Comparison of ENCODE assay signal across 29 cellular contexts in genomic region chr9:71675129-71675856, GRCh38.
A peak's percentile ranks its signal among the peaks of the same experiment; 100 is the strongest.
DNase-seq lines count a peak whose midpoint lies in the region; ATAC-seq, FAIRE-seq and TF ChIP-seq lines count a peak whose summit lies in the region.
"Had no signal": no experiment of that assay in that cellular context is flagged by ENCODE, and none has a peak within 500 bp of the region (broad histone marks: within the 10 kb centered on the region; RNA-seq: fewer than 3 reads in every experiment).

No MANE protein-coding gene starts in this region.

- CTCF ChIA-PET in A549 (lab: Yijun Ruan, JAX) (interaction anchor here (1.0 to 1.6 kb wide), 3 partner anchors 36 to 71 kb away, joined by 3 to 5 read pairs (median 4); no protein-coding TSS in a partner anchor), MCF 10A (lab: Yijun Ruan, JAX) (interaction anchor here (1.4 kb wide), 1 partner anchor 9 kb away, joined by 5 read pairs; no protein-coding TSS in a partner anchor)

- H3K9ac ChIP-seq in mesendoderm (ENCODE audit: low read length): no peak overlapping the region
- H3K9ac ChIP-seq: neural progenitor cell had no signal

- TF ChIP-seq RAD21 in A549 (conservative IDR thresholded peaks at IDR 0.05 in 1 of 2, IDR thresholded peaks at IDR 0.05 in 1 of 2): no peak

- no peak overlapping the region for H2BK120ac ChIP-seq in mesendoderm (ENCODE audit: low read depth, low read length)

- H3K56ac ChIP-seq in mesendoderm (ENCODE audit: low read length): no peak overlapping the region

- no peak overlapping the region for H4K8ac ChIP-seq in mesendoderm (ENCODE audit: low read depth, low read length)

- no peak overlapping the region for H2AK5ac ChIP-seq in mesendoderm (ENCODE audit: low read length)

- H3K23ac ChIP-seq in mesendoderm (ENCODE audit: low read length): no peak overlapping the region

- no peak overlapping the region for H3K4ac ChIP-seq in mesendoderm (ENCODE audit: low read depth, low read length)

- BruUV-seq in MCF 10A (replicated peaks; lab: Mats Ljungman, UMichigan): no TSS peak

- FAIRE-seq in A549 (lab: Jason Lieb, UNC): no peak
- FAIRE-seq: astrocyte, endometrium had no signal

- WGBS in A549 (ENCODE audit: missing lambda C conversion rate): 49% methylated on average over 2 of the region's 3 CpGs
- WGBS in mesendoderm (ENCODE audit: extremely low coverage, insufficient coverage, low lambda C conversion rate): no CpG with 5 or more reads among the region's 3 CpGs

- DNase-seq in A549 (ENCODE audit: low read depth in 1 of 2, low spot score in 1 of 2) (no peak), LoVo (ENCODE audit: low spot score) (peak; percentile 24), mesendoderm (peak; percentile 18), foreskin melanocyte (no peak), MCF 10A (ENCODE audit: unreplicated experiment) (no peak), SHP77 treated with DMSO at 0.1 percent for 48 hours (lab: John Stamatoyannopoulos, UW) (no peak)
- DNase-seq: 8988T; activated CD4-positive, alpha-beta T cell treated with anti-CD3 and anti-CD28 coated beads for 4 hours; activated gamma-delta T cell treated with Interleukin-2 at 50 U/mL for 16 hours; activated T-cell treated with anti-CD3 and anti-CD28 coated beads, Interleukin-2, amount 50 U/mL, for 24 hours; AML-193; caudate nucleus; HCEC 1CT; lower lobe of right lung; NCI-H146; NCI-H510A; OCI-M1; spleen; stimulated activated CD4-positive, alpha-beta T cell treated with anti-CD3 and anti-CD28 coated beads, Interleukin-2, amount 100 ng/mL, for 48 hours; substantia nigra; T-helper 2 cell had no signal

- ATAC-seq in A549 (peak in 1 of 2 experiments; percentile 17; a peak in 1 of 6 replicates), HG03520 (IDR thresholded peaks at IDR 0.05; ENCODE audit: unreplicated experiment) (no peak)
- ATAC-seq: lower lobe of right lung; Right ventricle myocardium inferior; stimulated activated effector memory CD8-positive, alpha-beta T cell treated with anti-CD3 and anti-CD28 coated beads, Interleukin-12 subunit alpha, Interleukin-12 subunit beta, amount 100 ng/mL, for 72 hours had no signal

- H3K4me3 ChIP-seq in A549 (no peak overlapping the region), mesendoderm (ENCODE audit: low read length) (no peak overlapping the region)
- H3K4me3 ChIP-seq: lower lobe of right lung, neural progenitor cell, right atrium auricular region, spleen had no signal

- peaks cover 3% of the 10 kb centered on the region for H3K27me3 Mint-ChIP-seq in dendritic cell treated with granulocyte-macrophage colony-stimulating factor and Interleukin-4, amounts not matched to agents 40 ng/mL and 50 ng/mL, for 4 days
- H3K27me3 Mint-ChIP-seq in MCF 10A (ENCODE audit: insufficient read depth, unreplicated experiment): no peaks in the 10 kb centered on the region
- H3K27me3 Mint-ChIP-seq: activated T-cell treated with anti-CD3 and anti-CD28 coated beads, Interleukin-2, amount 50 U/mL, for 24 hours had no signal

- peaks cover 71% of the 10 kb centered on the region for H3K4me1 Mint-ChIP-seq in dendritic cell treated with granulocyte-macrophage colony-stimulating factor and Interleukin-4, amounts not matched to agents 40 ng/mL and 50 ng/mL, for 4 days (ENCODE audit: low read depth)
- peaks cover 29% of the 10 kb centered on the region for H3K4me1 Mint-ChIP-seq in MCF 10A (ENCODE audit: insufficient read depth, unreplicated experiment)
- H3K4me1 Mint-ChIP-seq: neural progenitor cell had no signal

- POLR2A ChIA-PET in A549 (lab: Yijun Ruan, JAX) (no interaction called here), MCF 10A (lab: Yijun Ruan, JAX) (no interaction called here)

- no peak overlapping the region for H2BK5ac ChIP-seq in mesendoderm (ENCODE audit: low read length)

- no peaks in the 10 kb centered on the region for H3K36me3 ChIP-seq in mesendoderm (ENCODE audit: control insufficient read depth, insufficient read depth, low read length)
- H3K36me3 ChIP-seq: lower lobe of right lung, neural progenitor cell, right atrium auricular region, spleen had no signal

- H3K4me1 ChIP-seq in A549: peaks cover 50% of the 10 kb centered on the region
- H3K4me1 ChIP-seq in mesendoderm (ENCODE audit: control insufficient read depth, low read depth, low read length): no peaks in the 10 kb centered on the region
- H3K4me1 ChIP-seq: neural progenitor cell had no signal

- H4K5ac ChIP-seq in mesendoderm (ENCODE audit: low read length): no peak overlapping the region

- TF ChIP-seq CTCF in A549 (IDR thresholded peaks at IDR 0.05) (no peak), MCF 10A (IDR thresholded peaks at IDR 0.05; ENCODE audit: unreplicated experiment) (no peak)

- H3K4me2 ChIP-seq in A549: no peak overlapping the region
- H3K4me2 ChIP-seq in mesendoderm (ENCODE audit: low read length): no peak overlapping the region
- H3K4me2 ChIP-seq: neural progenitor cell had no signal

- no peaks in the 10 kb centered on the region for H3K27me3 ChIP-seq in mesendoderm (ENCODE audit: insufficient read depth, low read length, poor library complexity)
- H3K27me3 ChIP-seq: neural progenitor cell, right atrium auricular region, spleen had no signal

- H3K4me3 Mint-ChIP-seq in dendritic cell treated with granulocyte-macrophage colony-stimulating factor and Interleukin-4, amounts not matched to agents 40 ng/mL and 50 ng/mL, for 4 days: no peak overlapping the region
- H3K4me3 Mint-ChIP-seq in MCF 10A (ENCODE audit: unreplicated experiment): no peak overlapping the region
- H3K4me3 Mint-ChIP-seq: activated T-cell treated with anti-CD3 and anti-CD28 coated beads, Interleukin-2, amount 50 U/mL, for 24 hours; neural progenitor cell; stimulated activated effector memory CD8-positive, alpha-beta T cell treated with anti-CD3 and anti-CD28 coated beads, Interleukin-12 subunit alpha, Interleukin-12 subunit beta, amount 100 ng/mL, for 72 hours had no signal

- peaks cover 5% of the 10 kb centered on the region for H3K36me3 Mint-ChIP-seq in dendritic cell treated with granulocyte-macrophage colony-stimulating factor and Interleukin-4, amounts not matched to agents 40 ng/mL and 50 ng/mL, for 4 days (ENCODE audit: low read depth)
- no peaks in the 10 kb centered on the region for H3K36me3 Mint-ChIP-seq in MCF 10A (ENCODE audit: insufficient read depth, unreplicated experiment)

- TF ChIP-seq EP300 in A549 (IDR thresholded peaks at IDR 0.05): no peak

- peak overlapping the region; percentile 17 for H3K27ac Mint-ChIP-seq in dendritic cell treated with granulocyte-macrophage colony-stimulating factor and Interleukin-4, amounts not matched to agents 40 ng/mL and 50 ng/mL, for 4 days
- H3K27ac Mint-ChIP-seq in MCF 10A (ENCODE audit: low read depth, unreplicated experiment): no peak overlapping the region
- H3K27ac Mint-ChIP-seq: activated T-cell treated with anti-CD3 and anti-CD28 coated beads, Interleukin-2, amount 50 U/mL, for 24 hours; neural progenitor cell; stimulated activated effector memory CD8-positive, alpha-beta T cell treated with anti-CD3 and anti-CD28 coated beads, Interleukin-12 subunit alpha, Interleukin-12 subunit beta, amount 100 ng/mL, for 72 hours had no signal

- H2BK15ac ChIP-seq in mesendoderm (replicated peaks; ENCODE audit: low read depth): no peak overlapping the region

- intact Hi-C loops in dendritic cell treated with granulocyte-macrophage colony-stimulating factor and Interleukin-4, amounts not matched to agents 40 ng/mL and 50 ng/mL, for 4 days (cut with micrococcal nuclease): no loop called here
- intact Hi-C loops in MCF 10A (cut with micrococcal nuclease): no loop called here

- no peaks in the 10 kb centered on the region for H3K79me1 ChIP-seq in mesendoderm (ENCODE audit: low read length)

- H3K9me3 Mint-ChIP-seq in dendritic cell treated with granulocyte-macrophage colony-stimulating factor and Interleukin-4, amounts not matched to agents 40 ng/mL and 50 ng/mL, for 4 days: no peaks in the 10 kb centered on the region
- no peaks in the 10 kb centered on the region for H3K9me3 Mint-ChIP-seq in MCF 10A (ENCODE audit: unreplicated experiment)
- H3K9me3 Mint-ChIP-seq: activated T-cell treated with anti-CD3 and anti-CD28 coated beads, Interleukin-2, amount 50 U/mL, for 24 hours; stimulated activated effector memory CD8-positive, alpha-beta T cell treated with anti-CD3 and anti-CD28 coated beads, Interleukin-12 subunit alpha, Interleukin-12 subunit beta, amount 100 ng/mL, for 72 hours had no signal

- H3K18ac ChIP-seq in mesendoderm (ENCODE audit: low read length): no peak overlapping the region

- H3K27ac ChIP-seq in A549 (peak overlapping the region; percentile 25 to 72; a peak in 4 of 6 replicates), mesendoderm (ENCODE audit: low read depth, low read length) (no peak overlapping the region)
- H3K27ac ChIP-seq: lower lobe of right lung, neural progenitor cell, right atrium auricular region had no signal

- no peak for TF ChIP-seq POLR2A in A549 (IDR thresholded peaks at IDR 0.05; ENCODE audit: low read length)

- H3K9me3 ChIP-seq in A549: peaks cover 4% of the 10 kb centered on the region; the same call in 1 of the 3 replicates
- H3K9me3 ChIP-seq: lower lobe of right lung, right atrium auricular region had no signal

- no peaks in the 10 kb centered on the region for H3K79me2 ChIP-seq in mesendoderm (ENCODE audit: control insufficient read depth, insufficient read depth, low read length)

TF ChIP-seq in A549, 52 proteins besides CTCF, POLR2A, EP300 and RAD21 (continues in another document):
- TF ChIP-seq KDM1A (IDR thresholded peaks at IDR 0.05; ENCODE audit: low read depth) (no peak), CBX8 (IDR thresholded peaks at IDR 0.05) (no peak), RNF2 (IDR thresholded peaks at IDR 0.05; ENCODE audit: borderline replicate concordance, low read depth) (no peak), E2F6 (IDR thresholded peaks at IDR 0.05; ENCODE audit: borderline replicate concordance, low read depth) (no peak), ZFP36 (IDR thresholded peaks at IDR 0.05; ENCODE audit: borderline replicate concordance, partially characterized antibody) (no peak), POLR2AphosphoS2 (conservative IDR thresholded peaks at IDR 0.05; ENCODE audit: low read length) (no peak), TP53 (CRISPR knock-in tag; IDR thresholded peaks at IDR 0.05) (no peak), RARB (CRISPR knock-in tag; IDR thresholded peaks at IDR 0.05) (no peak), ATOH8 (CRISPR knock-in tag; IDR thresholded peaks at IDR 0.05; ENCODE audit: low read depth) (no peak), JUN (IDR thresholded peaks at IDR 0.05) (no peak)

Comparison
In these comparisons a context has a peak if more than half of its experiments do, and no peak if none do; other contexts are left out.
1. DNase-seq: peak in LoVo (single experiment) and mesendoderm (single experiment); none in A549 (0 of 2), foreskin melanocyte (single experiment), MCF 10A (single experiment) and SHP77 treated with DMSO at 0.1 percent for 48 hours (single experiment).